19 cellular contexts compared by ENCODE assay signal in genomic region chr12:110176745-110177144, GRCh38. TPM values are rescaled to one million over a fixed set of nuclear protein-coding genes. Genes with fewer than 3 reads are reported as not detected.
DNase-seq lines count a peak whose midpoint lies in the region; ATAC-seq and TF ChIP-seq lines count a peak whose summit lies in the region.
"Had no signal": no experiment of that assay in that cellular context is flagged by ENCODE, and none has a peak within 500 bp of the region (broad histone marks: within the 10 kb centered on the region; RNA-seq: fewer than 3 reads in every experiment).

No MANE protein-coding gene starts in this region.

- no peak for DNase-seq in Right ventricle myocardium inferior (ENCODE audit: missing footprints)
- no peak for DNase-seq in left cardiac atrium
- peak; percentile 22 to 66 for DNase-seq in SJCRH30
- peak; percentile 53 for DNase-seq in fibroblast of villous mesenchyme (ENCODE audit: low read depth)
- no peak for DNase-seq in DMS153 (lab: John Stamatoyannopoulos, UW)
- no peak for DNase-seq in medulla oblongata (ENCODE audit: extremely low spot score)
- DNase-seq in smooth muscle cell (lab: John Stamatoyannopoulos, UW; ENCODE audit: unreplicated experiment) = no peak
- DNase-seq: ACHN; activated CD8-positive, alpha-beta memory T cell treated with anti-CD3 and anti-CD28 coated beads for 24 hours; activated naive CD4-positive, alpha-beta T cell treated with anti-CD3 and anti-CD28 coated beads for 36 hours; DMS53; foreskin keratinocyte; naive thymus-derived CD4-positive, alpha-beta T cell; NCI-H1417 treated with DMSO at 0.1 percent for 48 hours; Peyer's patch; spleen; T1000; upper lobe of right lung had no signal

- no peak overlapping the region for H3K4me2 ChIP-seq in smooth muscle cell

- no peak overlapping the region for H2AFZ ChIP-seq in smooth muscle cell (ENCODE audit: low read depth)

- H3K9ac ChIP-seq in smooth muscle cell (ENCODE audit: low read depth) = no peak overlapping the region

- 97% methylated on average over 1 of the region's 1 CpG for WGBS in smooth muscle cell (ENCODE audit: low lambda C conversion rate)

- intact Hi-C loops in Right ventricle myocardium inferior (cut with DNase I) = no loop called here
- intact Hi-C loops in left cardiac atrium (cut with DNase I) = no loop called here

- H3K9me3 ChIP-seq in SJCRH30 (replicated peaks) (no peaks in the 10 kb centered on the region), smooth muscle cell (replicated peaks; ENCODE audit: low read depth) (no peaks in the 10 kb centered on the region)
- H3K9me3 ChIP-seq: Peyer's patch, spleen, upper lobe of right lung had no signal

- peaks cover 3% of the 10 kb centered on the region; the same call in 1 of the 2 replicates for H3K4me1 ChIP-seq in SJCRH30
- no peaks in the 10 kb centered on the region for H3K4me1 ChIP-seq in smooth muscle cell (ENCODE audit: low read depth)
- H3K4me1 ChIP-seq: Peyer's patch, spleen, upper lobe of right lung had no signal

- H3K27me3 ChIP-seq in SJCRH30 = no peaks in the 10 kb centered on the region
- H3K27me3 ChIP-seq in smooth muscle cell (ENCODE audit: low read depth) = no peaks in the 10 kb centered on the region
- H3K27me3 ChIP-seq: foreskin keratinocyte, Peyer's patch, spleen, upper lobe of right lung had no signal

- H3K4me3 ChIP-seq in SJCRH30 (no peak overlapping the region), fibroblast of villous mesenchyme (ENCODE audit: low read depth, low read length) (no peak overlapping the region), smooth muscle cell (no peak overlapping the region)
- H3K4me3 ChIP-seq: Peyer's patch, spleen, upper lobe of right lung had no signal

- no peaks in the 10 kb centered on the region for H4K20me1 ChIP-seq in smooth muscle cell (ENCODE audit: low read depth)

- TF ChIP-seq CTCF in fibroblast of villous mesenchyme (IDR thresholded peaks at IDR 0.05; ENCODE audit: insufficient read depth, low read depth, low read length) = no peak
- no peak for TF ChIP-seq CTCF in smooth muscle cell (IDR thresholded peaks at IDR 0.05; ENCODE audit: borderline replicate concordance, insufficient read depth, poor library complexity, severe bottlenecking)

- peak; percentile 48 for ATAC-seq in Right ventricle myocardium inferior
- ATAC-seq in left cardiac atrium = no peak
- no peak for ATAC-seq in GM19351 (IDR thresholded peaks at IDR 0.05; ENCODE audit: unreplicated experiment)
- ATAC-seq: foreskin keratinocyte; naive thymus-derived CD4-positive, alpha-beta T cell; upper lobe of right lung had no signal

- no peaks in the 10 kb centered on the region for H3K79me2 ChIP-seq in smooth muscle cell (ENCODE audit: low read depth)

- H3F3A ChIP-seq in smooth muscle cell (ENCODE audit: low read depth) = no peaks in the 10 kb centered on the region

- H3K36me3 ChIP-seq in SJCRH30 (no peaks in the 10 kb centered on the region), smooth muscle cell (ENCODE audit: low read depth) (no peaks in the 10 kb centered on the region)
- H3K36me3 ChIP-seq: upper lobe of right lung had no signal

- no peak overlapping the region for H3K27ac ChIP-seq in SJCRH30
- H3K27ac ChIP-seq in smooth muscle cell (ENCODE audit: low read depth) = no peak overlapping the region
- H3K27ac ChIP-seq: foreskin keratinocyte, Peyer's patch, spleen, upper lobe of right lung had no signal

RNA-seq across cellular contexts. Expression of gene IFT81, which starts 52.6 kb away (rescaled TPM):
- total RNA-seq in Right ventricle myocardium inferior (8.1 TPM), left cardiac atrium (10 to 100 TPM in 1 of 2 donors, 1 to 10 TPM in 1; 8.0 to 12.6 TPM), fibroblast of villous mesenchyme (20.6 and 24.2 TPM in 2 replicates), smooth muscle cell (11.0 and 14.7 TPM in 2 replicates)
- total RNA-seq in SJCRH30 (2014; rRNA removed; shearing (Covaris generic)) = 15.5 and 16.9 TPM in 2 replicates
- polyA plus RNA-seq in smooth muscle cell = 8.0 and 9.1 TPM in 2 replicates

Comparison
In these comparisons a context has a peak if more than half of its experiments do, and no peak if none do; other contexts are left out.
1. DNase-seq: peak in SJCRH30 (2 of 2) and fibroblast of villous mesenchyme (single experiment); none in Right ventricle myocardium inferior (single experiment), left cardiac atrium (single experiment), DMS153 (single experiment), medulla oblongata (single experiment) and smooth muscle cell (single experiment).